15 cellular contexts compared by ENCODE assay signal in genomic region chr11:106950067-106950491, GRCh38.
DNase-seq lines count a peak whose midpoint lies in the region; ATAC-seq, FAIRE-seq and TF ChIP-seq lines count a peak whose summit lies in the region.
"Had no signal": no experiment of that assay in that cellular context is flagged by ENCODE, and none has a peak within 500 bp of the region (broad histone marks: within the 10 kb centered on the region; RNA-seq: fewer than 3 reads in every experiment).

No MANE protein-coding gene starts in this region.

- no peaks in the 10 kb centered on the region for H3K36me3 Mint-ChIP-seq in stimulated activated effector memory CD8-positive, alpha-beta T cell treated with anti-CD3 and anti-CD28 coated beads, Interleukin-12 subunit alpha, Interleukin-12 subunit beta, amount 100 ng/mL, for 72 hours
- H3K36me3 Mint-ChIP-seq: CD8-positive, alpha-beta memory T cell had no signal

- H3K4me3 ChIP-seq in bronchial epithelial cell (ENCODE audit: low read depth, low read length) (no peak overlapping the region), testis (no peak overlapping the region)

- H3K27ac Mint-ChIP-seq in stimulated activated effector memory CD8-positive, alpha-beta T cell treated with anti-CD3 and anti-CD28 coated beads, Interleukin-12 subunit alpha, Interleukin-12 subunit beta, amount 100 ng/mL, for 72 hours = no peak overlapping the region
- H3K27ac Mint-ChIP-seq: CD8-positive, alpha-beta memory T cell; dendritic cell treated with granulocyte-macrophage colony-stimulating factor and Interleukin-4, amounts not matched to agents 40 ng/mL and 50 ng/mL, for 4 days; mesothelial cell of epicardium had no signal

- H3K4me1 ChIP-seq in testis = no peaks in the 10 kb centered on the region

- H3K36me3 ChIP-seq in bronchial epithelial cell (ENCODE audit: control insufficient read depth, insufficient read depth, low read length) (no peaks in the 10 kb centered on the region), testis (ENCODE audit: low read depth, missing control alignments) (no peaks in the 10 kb centered on the region)

- H3K27me3 ChIP-seq in bronchial epithelial cell (ENCODE audit: control insufficient read depth, insufficient read depth, low read length) (no peaks in the 10 kb centered on the region), testis (no peaks in the 10 kb centered on the region)

- no peak overlapping the region for H3K4me3 Mint-ChIP-seq in stimulated activated effector memory CD8-positive, alpha-beta T cell treated with anti-CD3 and anti-CD28 coated beads, Interleukin-12 subunit alpha, Interleukin-12 subunit beta, amount 100 ng/mL, for 72 hours
- H3K4me3 Mint-ChIP-seq: CD8-positive, alpha-beta memory T cell; dendritic cell treated with granulocyte-macrophage colony-stimulating factor and Interleukin-4, amounts not matched to agents 40 ng/mL and 50 ng/mL, for 4 days; mesothelial cell of epicardium had no signal

- DNase-seq in NCI-H82 (lab: John Stamatoyannopoulos, UW) = peak; percentile 60
- no peak for DNase-seq in NCI-H82 treated with DMSO at 0.1 percent for 48 hours (lab: John Stamatoyannopoulos, UW; ENCODE audit: unreplicated experiment)
- peak; percentile 30 for DNase-seq in NCI-H345 treated with DMSO at 0.1 percent for 48 hours (lab: John Stamatoyannopoulos, UW; ENCODE audit: unreplicated experiment)
- DNase-seq in bronchial epithelial cell (ENCODE audit: low read depth) = peak; percentile 95
- no peak for DNase-seq in stimulated activated effector memory CD8-positive, alpha-beta T cell treated with anti-CD3 and anti-CD28 coated beads, Interleukin-12 subunit alpha, Interleukin-12 subunit beta, amount 100 ng/mL, for 72 hours (ENCODE audit: low spot score in 2 of 2)
- DNase-seq in testis = no peak
- no peak for DNase-seq in anterior cingulate cortex (lab: John Stamatoyannopoulos, UW)
- DNase-seq in islet precursor cell = no peak
- DNase-seq: activated CD4-positive, CD25-positive, alpha-beta regulatory T cell treated with anti-CD3 and anti-CD28 coated beads, Interleukin-2, amount 50 U/mL, for 72 hours; activated T-cell treated with anti-CD3 and anti-CD28 coated beads for 4 hours; CD8-positive, alpha-beta memory T cell had no signal

- peak; percentile 28 for ATAC-seq in stimulated activated effector memory CD8-positive, alpha-beta T cell treated with anti-CD3 and anti-CD28 coated beads, Interleukin-12 subunit alpha, Interleukin-12 subunit beta, amount 100 ng/mL, for 72 hours
- ATAC-seq: HCT116 had no signal

- H3K9me3 ChIP-seq in testis = no peaks in the 10 kb centered on the region

- no peak for TF ChIP-seq POLR2A in testis (IDR thresholded peaks at IDR 0.05)

- intact Hi-C loops in testis (cut with DNase I; ENCODE audit: low total_unique reads) = no loop called here

- TF ChIP-seq CTCF in bronchial epithelial cell (IDR thresholded peaks at IDR 0.05; ENCODE audit: insufficient read depth, low read length, severe bottlenecking) (no peak), testis (IDR thresholded peaks at IDR 0.05) (no peak)

- no peak for FAIRE-seq in bronchial epithelial cell (lab: Jason Lieb, UNC)
- FAIRE-seq: A204.1 had no signal

- no peak overlapping the region for H3K27ac ChIP-seq in testis

- H3K9me3 Mint-ChIP-seq in stimulated activated effector memory CD8-positive, alpha-beta T cell treated with anti-CD3 and anti-CD28 coated beads, Interleukin-12 subunit alpha, Interleukin-12 subunit beta, amount 100 ng/mL, for 72 hours = peaks cover 12% of the 10 kb centered on the region
- H3K9me3 Mint-ChIP-seq: dendritic cell treated with granulocyte-macrophage colony-stimulating factor and Interleukin-4, amounts not matched to agents 40 ng/mL and 50 ng/mL, for 4 days had no signal

- no peaks in the 10 kb centered on the region for H3K4me1 Mint-ChIP-seq in stimulated activated effector memory CD8-positive, alpha-beta T cell treated with anti-CD3 and anti-CD28 coated beads, Interleukin-12 subunit alpha, Interleukin-12 subunit beta, amount 100 ng/mL, for 72 hours
- H3K4me1 Mint-ChIP-seq: CD8-positive, alpha-beta memory T cell had no signal

Comparison
In these comparisons a context has a peak if more than half of its experiments do, and no peak if none do; other contexts are left out.
1. DNase-seq: peak in NCI-H82 (single experiment), NCI-H345 treated with DMSO at 0.1 percent for 48 hours (single experiment) and bronchial epithelial cell (single experiment); none in NCI-H82 treated with DMSO at 0.1 percent for 48 hours (single experiment), stimulated activated effector memory CD8-positive, alpha-beta T cell treated with anti-CD3 and anti-CD28 coated beads, Interleukin-12 subunit alpha, Interleukin-12 subunit beta, amount 100 ng/mL, for 72 hours (0 of 2), testis (single experiment), anterior cingulate cortex (0 of 58) and islet precursor cell (single experiment).